In genomic region chr16:28572659-28573510, GRCh38 we compare ENCODE assay signal across 13 cellular contexts. TPM values are rescaled to one million over a fixed set of nuclear protein-coding genes. Genes with fewer than 3 reads are reported as not detected.
DNase-seq lines count a peak whose midpoint lies in the region; ATAC-seq and TF ChIP-seq lines count a peak whose summit lies in the region.
"Had no signal": no experiment of that assay in that cellular context is flagged by ENCODE, and none has a peak within 500 bp of the region (broad histone marks: within the 10 kb centered on the region; RNA-seq: fewer than 3 reads in every experiment).

No MANE protein-coding gene starts in this region.

- no peaks in the 10 kb centered on the region for H3K27me3 Mint-ChIP-seq in CD8-positive, alpha-beta memory T cell
- H3K27me3 Mint-ChIP-seq in chondrocyte (ENCODE audit: low read depth), result no peaks in the 10 kb centered on the region

- peaks cover 0 to 42% (median 3%) of the 10 kb centered on the region in 3 donors for H3K36me3 Mint-ChIP-seq in CD8-positive, alpha-beta memory T cell
- peaks cover 3% of the 10 kb centered on the region for H3K36me3 Mint-ChIP-seq in chondrocyte (ENCODE audit: low read depth)

- H3K27me3 ChIP-seq in CD8-positive, alpha-beta memory T cell (ENCODE audit: insufficient read depth, low read length, poor library complexity, severe bottlenecking), result no peaks in the 10 kb centered on the region
- H3K27me3 ChIP-seq: pancreas had no signal

- no peaks in the 10 kb centered on the region for H3K36me3 ChIP-seq in CD8-positive, alpha-beta memory T cell (ENCODE audit: insufficient read depth, low read length)
- H3K36me3 ChIP-seq: pancreas had no signal

- H3K4me3 Mint-ChIP-seq in CD8-positive, alpha-beta memory T cell, result no peak overlapping the region
- H3K4me3 Mint-ChIP-seq in chondrocyte (ENCODE audit: unreplicated experiment), result no peak overlapping the region

- peak; percentile 87 for ATAC-seq in sciatic nerve
- no peak for ATAC-seq in GM19023 (IDR thresholded peaks at IDR 0.05; ENCODE audit: unreplicated experiment)
- no peak for ATAC-seq in HG03521 (IDR thresholded peaks at IDR 0.05; ENCODE audit: unreplicated experiment)

- POLR2A ChIA-PET in CD8-positive, alpha-beta memory T cell (lab: Charles Lee), result no interaction called here

- no peak for TF ChIP-seq CTCF in chondrocyte (IDR thresholded peaks at IDR 0.05)

- peaks cover 37 to 56% (median 43%) of the 10 kb centered on the region in 3 donors for H3K4me1 Mint-ChIP-seq in CD8-positive, alpha-beta memory T cell
- H3K4me1 Mint-ChIP-seq in chondrocyte (ENCODE audit: low read depth), result peaks cover 22% of the 10 kb centered on the region

- CTCF ChIA-PET in CD8-positive, alpha-beta memory T cell (lab: Charles Lee), result interaction anchor here (1.3 kb wide), 1 partner anchor 9 kb away, joined by 3 read pairs; no protein-coding TSS in a partner anchor

- H3K27ac Mint-ChIP-seq in CD8-positive, alpha-beta memory T cell, result peak overlapping the region in 7 of 8 donors; percentile 29 to 96 (median 54)
- H3K27ac Mint-ChIP-seq in chondrocyte (ENCODE audit: unreplicated experiment), result peak overlapping the region; percentile 87

- no peaks in the 10 kb centered on the region for H3K4me1 ChIP-seq in CD8-positive, alpha-beta memory T cell (ENCODE audit: insufficient read depth, low read length)
- H3K4me1 ChIP-seq: pancreas had no signal

- H3K27ac ChIP-seq in CD8-positive, alpha-beta memory T cell (ENCODE audit: low read depth, low read length), result no peak overlapping the region
- H3K27ac ChIP-seq: coronary artery, pancreas had no signal

- H3K4me3 ChIP-seq in CD8-positive, alpha-beta memory T cell (ENCODE audit: low read length), result no peak overlapping the region
- H3K4me3 ChIP-seq: coronary artery, pancreas had no signal

- H3K9me3 Mint-ChIP-seq in CD8-positive, alpha-beta memory T cell, result no peaks in the 10 kb centered on the region
- peaks cover 4% of the 10 kb centered on the region for H3K9me3 Mint-ChIP-seq in chondrocyte (ENCODE audit: low read depth)

- DNase-seq in CD8-positive, alpha-beta memory T cell, result no peak
- DNase-seq in chondrocyte (ENCODE audit: low spot score) (no peak), islet precursor cell (peak; percentile 82), sciatic nerve (ENCODE audit: low spot score) (no peak), SK-N-DZ (ENCODE audit: low spot score) (no peak)
- no peak for DNase-seq in activated CD4-positive, alpha-beta T cell treated with anti-CD3 and anti-CD28 coated beads, Interleukin-2, amount 50 U/mL, for 48 hours
- DNase-seq: Karpas-422, NCI-H748 treated with DMSO at 0.1 percent for 48 hours, pancreas, T-helper 2 cell had no signal

- H3K9me3 ChIP-seq in CD8-positive, alpha-beta memory T cell (ENCODE audit: low read length), result no peaks in the 10 kb centered on the region
- H3K9me3 ChIP-seq: pancreas had no signal

- intact Hi-C loops in sciatic nerve (cut with DNase I), result no loop called here

RNA-seq across cellular contexts. Expression of gene SGF29, which starts 19.2 kb away (rescaled TPM):
- total RNA-seq in CD8-positive, alpha-beta memory T cell, result 10 to 100 TPM; 37.9 to 39.8 TPM
- 56.9 TPM for polyA plus RNA-seq in CD8-positive, alpha-beta memory T cell
- total RNA-seq in chondrocyte (14.6 to 18.4 TPM (median 17.1 TPM) in 3 replicates), sciatic nerve (30.9 TPM)
- polyA plus RNA-seq in SK-N-DZ (2014; cell fraction: cytosol; rRNA removed), result 26.5 and 27.3 TPM in 2 replicates
- polyA plus RNA-seq in SK-N-DZ (2014; cell fraction: nucleus; rRNA removed), result 39.8 and 47.2 TPM in 2 replicates

RNA-seq across cellular contexts. Expression of gene SULT1A2, which starts 24.0 kb away (rescaled TPM):
- under 1 TPM; 0.29 to 0.46 TPM for total RNA-seq in CD8-positive, alpha-beta memory T cell
- not detected for polyA plus RNA-seq in CD8-positive, alpha-beta memory T cell
- total RNA-seq in chondrocyte, result not detected in 3 replicates
- total RNA-seq in sciatic nerve, result 4.5 TPM
- polyA plus RNA-seq in SK-N-DZ (2014; cell fraction: cytosol; rRNA removed), result 0.66 and 0.98 TPM in 2 replicates
- polyA plus RNA-seq in SK-N-DZ (2014; cell fraction: nucleus; rRNA removed), result 0.61 and 4.4 TPM in 2 replicates

RNA-seq across cellular contexts. Expression of gene NUPR1, which starts 34.1 kb away (rescaled TPM):
- not detected for total RNA-seq in CD8-positive, alpha-beta memory T cell
- not detected for polyA plus RNA-seq in CD8-positive, alpha-beta memory T cell
- 39.1 to 300 TPM (median 289 TPM) in 3 replicates for total RNA-seq in chondrocyte
- 99.3 TPM for total RNA-seq in sciatic nerve
- not detected in 2 replicates for polyA plus RNA-seq in SK-N-DZ (2014; cell fraction: cytosol; rRNA removed)
- not detected in 2 replicates for polyA plus RNA-seq in SK-N-DZ (2014; cell fraction: nucleus; rRNA removed)

RNA-seq across cellular contexts. Expression of gene SULT1A1, which starts 37.0 kb away (rescaled TPM):
- total RNA-seq in CD8-positive, alpha-beta memory T cell, result 1 to 10 TPM; 5.9 to 7.4 TPM
- polyA plus RNA-seq in CD8-positive, alpha-beta memory T cell, result 7.3 TPM
- total RNA-seq in chondrocyte (1.1 to 4.9 TPM (median 2.2 TPM) in 3 replicates), sciatic nerve (40.0 TPM)
- polyA plus RNA-seq in SK-N-DZ (2014; cell fraction: cytosol; rRNA removed), result 11.5 and 15.4 TPM in 2 replicates
- 6.0 TPM in 2 replicates for polyA plus RNA-seq in SK-N-DZ (2014; cell fraction: nucleus; rRNA removed)

Comparison
In these comparisons a context has a peak if more than half of its experiments do, and no peak if none do; other contexts are left out.
1. RNA of gene NUPR1, which starts 34.1 kb away (total RNA-seq): 39.1 to 300 TPM in chondrocyte and 99.3 TPM in sciatic nerve (single experiment); not detected in CD8-positive, alpha-beta memory T cell; every median in the first group is over 10 times any median in the second.